In genomic region chr20:41148956-41149355, GRCh38 we compare ENCODE assay signal across 17 cellular contexts. TPM values are rescaled to one million over a fixed set of nuclear protein-coding genes. Genes with fewer than 3 reads are reported as not detected.
DNase-seq lines count a peak whose midpoint lies in the region; ATAC-seq and TF ChIP-seq lines count a peak whose summit lies in the region.
"Had no signal": no experiment of that assay in that cellular context is flagged by ENCODE, and none has a peak within 500 bp of the region (broad histone marks: within the 10 kb centered on the region; RNA-seq: fewer than 3 reads in every experiment).

No MANE protein-coding gene starts in this region.

- no peaks in the 10 kb centered on the region for H3K27me3 Mint-ChIP-seq in activated CD8-positive, alpha-beta memory T cell treated with anti-CD3 and anti-CD28 coated beads, Interleukin-2, amount 10 ng/mL, durations not matched to agents 7 days and 5 days
- H3K27me3 Mint-ChIP-seq: brain had no signal

- peak overlapping the region; percentile 64 for H3K27ac Mint-ChIP-seq in activated CD8-positive, alpha-beta memory T cell treated with anti-CD3 and anti-CD28 coated beads, Interleukin-2, amount 10 ng/mL, durations not matched to agents 7 days and 5 days

- TF ChIP-seq CTCF in Peyer's patch (IDR thresholded peaks at IDR 0.05) (no peak), colonic mucosa (IDR thresholded peaks at IDR 0.05) (no peak), gastrocnemius medialis (IDR thresholded peaks at IDR 0.05 in 4 of 5, conservative IDR thresholded peaks at IDR 0.05 in 1 of 5) (no peak)

- H3K9ac ChIP-seq in colonic mucosa (ENCODE audit: low read depth in 2 of 2, low read length in 2 of 2): no peak overlapping the region
- H3K9ac ChIP-seq: parathyroid adenoma had no signal

- no peak overlapping the region for H3K4me3 ChIP-seq in Peyer's patch
- no peak overlapping the region for H3K4me3 ChIP-seq in colonic mucosa
- no peak overlapping the region for H3K4me3 ChIP-seq in gastrocnemius medialis
- H3K4me3 ChIP-seq: mucosa of descending colon had no signal

- no peaks in the 10 kb centered on the region for H3K27me3 ChIP-seq in Peyer's patch
- no peaks in the 10 kb centered on the region for H3K27me3 ChIP-seq in colonic mucosa
- H3K27me3 ChIP-seq in gastrocnemius medialis: no peaks in the 10 kb centered on the region

- DNase-seq in activated CD8-positive, alpha-beta memory T cell treated with anti-CD3 and anti-CD28 coated beads, Interleukin-2, amount 10 ng/mL, durations not matched to agents 7 days and 5 days: no peak
- no peak for DNase-seq in activated CD8-positive, alpha-beta memory T cell treated with anti-CD3 and anti-CD28 coated beads, Interleukin-2, amount 50 U/mL, for 4 hours
- DNase-seq in Peyer's patch (no peak), colonic mucosa (no peak), gastrocnemius medialis (no peak), cerebellar nuclear complex (lab: John Stamatoyannopoulos, UW) (no peak), NCI-H2171 (lab: John Stamatoyannopoulos, UW) (no peak)
- DNase-seq: activated CD4-positive, alpha-beta T cell treated with anti-CD3 and anti-CD28 coated beads for 1 hour; activated effector memory CD4-positive, alpha-beta T cell treated with Interleukin-2 at 50 U/mL for 16 hours; DND-41; H7; SHP77 treated with DMSO at 0.1 percent for 48 hours had no signal

- in situ Hi-C loops in gastrocnemius medialis (cut with MboI; ENCODE audit: low sequenced_read_pairs in 4 of 4): no loop called here

- peaks cover 96% of the 10 kb centered on the region for H3K4me1 Mint-ChIP-seq in activated CD8-positive, alpha-beta memory T cell treated with anti-CD3 and anti-CD28 coated beads, Interleukin-2, amount 10 ng/mL, durations not matched to agents 7 days and 5 days

- no peaks in the 10 kb centered on the region for H3K9me3 Mint-ChIP-seq in activated CD8-positive, alpha-beta memory T cell treated with anti-CD3 and anti-CD28 coated beads, Interleukin-2, amount 10 ng/mL, durations not matched to agents 7 days and 5 days (ENCODE audit: low read depth)
- H3K9me3 Mint-ChIP-seq: brain had no signal

- peaks cover 0 to 3% (median 0%) of the 10 kb centered on the region in 3 donors for H3K36me3 ChIP-seq in Peyer's patch
- H3K36me3 ChIP-seq in colonic mucosa: no peaks in the 10 kb centered on the region
- H3K36me3 ChIP-seq in gastrocnemius medialis: no peaks in the 10 kb centered on the region

- TF ChIP-seq POLR2A in Peyer's patch (IDR thresholded peaks at IDR 0.05) (no peak), gastrocnemius medialis (IDR thresholded peaks at IDR 0.05) (no peak)

- intact Hi-C loops in colonic mucosa (cut with DNase I) (no loop called here), gastrocnemius medialis (cut with DNase I; ENCODE audit: low total_unique reads) (no loop called here)

- H3K9me3 ChIP-seq in Peyer's patch (no peaks in the 10 kb centered on the region), colonic mucosa (no peaks in the 10 kb centered on the region), gastrocnemius medialis (no peaks in the 10 kb centered on the region)
- H3K9me3 ChIP-seq: mucosa of descending colon had no signal

- H3K36me3 Mint-ChIP-seq in activated CD8-positive, alpha-beta memory T cell treated with anti-CD3 and anti-CD28 coated beads, Interleukin-2, amount 10 ng/mL, durations not matched to agents 7 days and 5 days: peaks cover 42% of the 10 kb centered on the region

- H3K4me1 ChIP-seq in Peyer's patch (peaks cover 6 to 71% (median 17%) of the 10 kb centered on the region in 4 donors), colonic mucosa (peaks cover 15% of the 10 kb centered on the region), gastrocnemius medialis (peaks cover 77 to 90% of the 10 kb centered on the region in 2 donors)

- no peak for ATAC-seq in activated CD8-positive, alpha-beta memory T cell treated with anti-CD3 and anti-CD28 coated beads, Interleukin-2, amount 10 ng/mL, durations not matched to agents 7 days and 5 days
- ATAC-seq in gastrocnemius medialis (no peak), HG03045 (IDR thresholded peaks at IDR 0.05; ENCODE audit: unreplicated experiment) (no peak)

- H3K4me3 Mint-ChIP-seq in activated CD8-positive, alpha-beta memory T cell treated with anti-CD3 and anti-CD28 coated beads, Interleukin-2, amount 10 ng/mL, durations not matched to agents 7 days and 5 days: no peak overlapping the region
- H3K4me3 Mint-ChIP-seq: brain had no signal

- CTCF ChIA-PET in activated CD8-positive, alpha-beta memory T cell treated with anti-CD3 and anti-CD28 coated beads, Interleukin-2, amount 10 ng/mL, durations not matched to agents 7 days and 5 days (lab: Charles Lee): interaction anchor here (1.4 to 13.2 kb wide), 2 partner anchors 15 to 24 kb away, joined by 5 to 114 read pairs; no protein-coding TSS in a partner anchor

- H3K27ac ChIP-seq in Peyer's patch: peak overlapping the region in 3 of 4 donors; percentile 7 to 89 (median 73)
- peak overlapping the region; percentile 42 for H3K27ac ChIP-seq in colonic mucosa
- H3K27ac ChIP-seq in gastrocnemius medialis: peak overlapping the region; percentile 69 to 99 (median 94)
- H3K27ac ChIP-seq: C4-2B, parathyroid adenoma had no signal

RNA-seq across cellular contexts. Expression of gene PLCG1, which starts 11.6 kb away (rescaled TPM):
- 100 to 1,000 TPM; 201 to 337 TPM for total RNA-seq in activated CD8-positive, alpha-beta memory T cell treated with anti-CD3 and anti-CD28 coated beads, Interleukin-2, amount 10 ng/mL, durations not matched to agents 7 days and 5 days
- total RNA-seq in Peyer's patch (100 to 1,000 TPM in 3 of 4 donors, 10 to 100 TPM in 1; 93.0 to 357 (median 191) TPM), colonic mucosa (10 to 100 TPM; 57.3 to 67.4 TPM), gastrocnemius medialis (10 to 100 TPM; 19.9 to 58.0 (median 35.0) TPM)

Comparison
In these comparisons a context has a peak if more than half of its experiments do, and no peak if none do; other contexts are left out.
1. H3K27ac ChIP-seq: peak in every context shown above with its lines; median percentile 94 in gastrocnemius medialis; 73 in Peyer's patch; 42 in colonic mucosa.